23 cellular contexts compared by ENCODE assay signal in genomic region chr2:200318940-200319435, GRCh38. TPM values are rescaled to one million over a fixed set of nuclear protein-coding genes. Genes with fewer than 3 reads are reported as not detected.
DNase-seq lines count a peak whose midpoint lies in the region; ATAC-seq and TF ChIP-seq lines count a peak whose summit lies in the region.
"Had no signal": no experiment of that assay in that cellular context is flagged by ENCODE, and none has a peak within 500 bp of the region (broad histone marks: within the 10 kb centered on the region; RNA-seq: fewer than 3 reads in every experiment).

No MANE protein-coding gene starts in this region.

- H3K27ac ChIP-seq in PC-9, result peak overlapping the region; percentile 89
- H3K27ac ChIP-seq in epithelial cell of prostate, result peak overlapping the region; percentile 81
- H3K27ac ChIP-seq in SJCRH30, result no peak overlapping the region
- H3K27ac ChIP-seq: KMS-11 had no signal

- TF ChIP-seq CTCF in Calu3 (IDR thresholded peaks at IDR 0.05; ENCODE audit: unreplicated experiment) (no peak), PC-9 (conservative IDR thresholded peaks at IDR 0.05) (no peak), osteocyte (IDR thresholded peaks at IDR 0.05) (no peak)

- BruUV-seq in Calu3 (replicated peaks; lab: Mats Ljungman, UMichigan), result no TSS peak
- BruUV-seq in PC-9 (replicated peaks; lab: Mats Ljungman, UMichigan), result no TSS peak

- CTCF ChIA-PET in Calu3 (lab: Charles Lee) (interaction anchor here (0.7 to 1.4 kb wide), 6 partner anchors 16 to 1194 kb away, joined by 4 to 10 read pairs (median 4); no protein-coding TSS in a partner anchor), PC-9 (lab: Charles Lee) (no interaction called here)

- in situ Hi-C loops in G401 (cut with HindIII; ENCODE audit: low sequenced_read_pairs), result no loop called here

- H3K4me1 ChIP-seq in PC-9 (replicated peaks; ENCODE audit: insufficient read depth), result peaks cover 79% of the 10 kb centered on the region
- H3K4me1 ChIP-seq in SJCRH30, result peaks cover 46% of the 10 kb centered on the region
- H3K4me1 ChIP-seq: BE2C, uterus had no signal

- DNase-seq in Calu3 (no peak), PC-9 (no peak), epithelial cell of prostate (ENCODE audit: low read depth, low spot score) (no peak), osteocyte (ENCODE audit: extremely low spot score, unreplicated experiment) (no peak), G401 (ENCODE audit: low spot score) (no peak), SJCRH30 (no peak), SHP77 treated with DMSO at 0.1 percent for 48 hours (lab: John Stamatoyannopoulos, UW) (no peak)
- DNase-seq: activated CD4-positive, alpha-beta T cell treated with anti-CD3 and anti-CD28 coated beads, Interleukin-2, amount 50 U/mL, for 4 hours; activated CD4-positive, CD25-positive, alpha-beta regulatory T cell; activated CD8-positive, alpha-beta memory T cell treated with anti-CD3 and anti-CD28 coated beads, Interleukin-2, amount 50 U/mL, for 4 hours; aorta; BE2C; lower lobe of right lung; NCI-H69; stimulated activated CD4-positive, alpha-beta T cell treated with anti-CD3 and anti-CD28 coated beads, Interleukin-4, amount 100 ng/mL, for 1 hour; uterus had no signal

- H3K9me3 ChIP-seq in PC-9 (ENCODE audit: insufficient read depth, low read depth) (peaks cover 3% of the 10 kb centered on the region; the same call in 1 of the 2 replicates), SJCRH30 (replicated peaks) (no peaks in the 10 kb centered on the region; the same call in 1 of the 2 replicates)
- H3K9me3 ChIP-seq: BE2C, lower lobe of right lung, uterus had no signal

- no peak for ATAC-seq in GM21360 (IDR thresholded peaks at IDR 0.05; ENCODE audit: unreplicated experiment)
- ATAC-seq: lower lobe of right lung; Right ventricle myocardium inferior; stimulated activated memory B cell treated with anti-CD40 and anti-IgM and Interleukin-4, amounts not matched to agents 10 μg/mL and 1 μg/mL and 100 μg/mL, for 72 hours had no signal

- no peak overlapping the region for H2AFZ ChIP-seq in PC-9
- H2AFZ ChIP-seq: GM23248 had no signal

- H3K4me3 ChIP-seq in PC-9, result no peak overlapping the region
- no peak overlapping the region for H3K4me3 ChIP-seq in SJCRH30
- H3K4me3 ChIP-seq: lower lobe of right lung, uterus had no signal

- no peaks in the 10 kb centered on the region for H3K9me2 ChIP-seq in PC-9 (ENCODE audit: insufficient read depth)

- H3K36me3 ChIP-seq in PC-9 (ENCODE audit: low read depth) (0 out of 2 replicates have a peak, but pooled peaks cover 5% of the 10 kb centered on the region), SJCRH30 (peaks cover 60% of the 10 kb centered on the region)
- H3K36me3 ChIP-seq: BE2C, lower lobe of right lung, uterus had no signal

- H4K20me1 ChIP-seq in PC-9 (ENCODE audit: insufficient read depth), result no peaks in the 10 kb centered on the region

- H3K9me3 Mint-ChIP-seq in Calu3 (ENCODE audit: low read depth, unreplicated experiment) (no peaks in the 10 kb centered on the region), osteocyte (ENCODE audit: unreplicated experiment) (no peaks in the 10 kb centered on the region)
- H3K9me3 Mint-ChIP-seq: activated naive CD4-positive, alpha-beta T cell treated with anti-CD3 and anti-CD28 coated beads, Interleukin-2, amount 50 U/mL, for 24 hours; central memory CD8-positive, alpha-beta T cell; stimulated activated memory B cell treated with anti-CD40 and anti-IgM and Interleukin-4, amounts not matched to agents 10 μg/mL and 1 μg/mL and 100 μg/mL, for 72 hours had no signal

- H3K27me3 ChIP-seq in PC-9 (ENCODE audit: insufficient read depth, low read depth) (no peaks in the 10 kb centered on the region), SJCRH30 (no peaks in the 10 kb centered on the region)
- H3K27me3 ChIP-seq: BE2C, uterus had no signal

- H3K27ac Mint-ChIP-seq in Calu3 (ENCODE audit: unreplicated experiment) (peak overlapping the region; percentile 60), osteocyte (ENCODE audit: unreplicated experiment) (peak overlapping the region; percentile 83)
- H3K27ac Mint-ChIP-seq: activated naive CD4-positive, alpha-beta T cell treated with anti-CD3 and anti-CD28 coated beads, Interleukin-2, amount 50 U/mL, for 24 hours; stimulated activated memory B cell treated with anti-CD40 and anti-IgM and Interleukin-4, amounts not matched to agents 10 μg/mL and 1 μg/mL and 100 μg/mL, for 72 hours had no signal

- intact Hi-C loops in Calu3 (cut with micrococcal nuclease; ENCODE audit: unreplicated experiment), result no loop called here
- intact Hi-C loops in PC-9 (cut with micrococcal nuclease; ENCODE audit: unreplicated experiment), result no loop called here

- H3K36me3 Mint-ChIP-seq in Calu3 (ENCODE audit: insufficient read depth, unreplicated experiment) (peaks cover 17% of the 10 kb centered on the region), osteocyte (ENCODE audit: unreplicated experiment) (no peaks in the 10 kb centered on the region)
- H3K36me3 Mint-ChIP-seq: activated naive CD4-positive, alpha-beta T cell treated with anti-CD3 and anti-CD28 coated beads, Interleukin-2, amount 50 U/mL, for 24 hours; stimulated activated memory B cell treated with anti-CD40 and anti-IgM and Interleukin-4, amounts not matched to agents 10 μg/mL and 1 μg/mL and 100 μg/mL, for 72 hours had no signal

- H3K27me3 Mint-ChIP-seq in Calu3 (ENCODE audit: unreplicated experiment) (no peaks in the 10 kb centered on the region), osteocyte (ENCODE audit: unreplicated experiment) (no peaks in the 10 kb centered on the region)
- H3K27me3 Mint-ChIP-seq: activated naive CD4-positive, alpha-beta T cell treated with anti-CD3 and anti-CD28 coated beads, Interleukin-2, amount 50 U/mL, for 24 hours; central memory CD8-positive, alpha-beta T cell had no signal

- POLR2A ChIA-PET in PC-9 (lab: Charles Lee; ENCODE audit: unreplicated experiment), result interaction anchor here (0.5 kb wide), 1 partner anchor 10 kb away, joined by 4 read pairs; no protein-coding TSS in a partner anchor

- peak overlapping the region; percentile 36 for H3K4me3 Mint-ChIP-seq in Calu3 (ENCODE audit: low read depth, unreplicated experiment)
- no peak overlapping the region for H3K4me3 Mint-ChIP-seq in osteocyte (ENCODE audit: unreplicated experiment)
- H3K4me3 Mint-ChIP-seq: activated naive CD4-positive, alpha-beta T cell treated with anti-CD3 and anti-CD28 coated beads, Interleukin-2, amount 50 U/mL, for 24 hours; central memory CD8-positive, alpha-beta T cell; stimulated activated memory B cell treated with anti-CD40 and anti-IgM and Interleukin-4, amounts not matched to agents 10 μg/mL and 1 μg/mL and 100 μg/mL, for 72 hours had no signal

- H3K79me2 ChIP-seq in PC-9 (ENCODE audit: low read depth), result peaks cover 100% of the 10 kb centered on the region

- H3F3A ChIP-seq in PC-9 (ENCODE audit: insufficient read depth, low read depth), result peaks cover 31% of the 10 kb centered on the region

- peak overlapping the region; percentile 79 for H3K4me2 ChIP-seq in PC-9
- H3K4me2 ChIP-seq: KMS-11 had no signal

- H3K4me1 Mint-ChIP-seq in Calu3 (ENCODE audit: low read depth, unreplicated experiment), result peaks cover 84% of the 10 kb centered on the region
- H3K4me1 Mint-ChIP-seq in osteocyte (ENCODE audit: unreplicated experiment), result peaks cover 79% of the 10 kb centered on the region
- H3K4me1 Mint-ChIP-seq: activated naive CD4-positive, alpha-beta T cell treated with anti-CD3 and anti-CD28 coated beads, Interleukin-2, amount 50 U/mL, for 24 hours; central memory CD8-positive, alpha-beta T cell; stimulated activated memory B cell treated with anti-CD40 and anti-IgM and Interleukin-4, amounts not matched to agents 10 μg/mL and 1 μg/mL and 100 μg/mL, for 72 hours had no signal

RNA-seq across cellular contexts. Expression of gene SPATS2L, which starts 12.5 kb away (rescaled TPM):
- total RNA-seq in Calu3 (2022) (378 and 497 TPM in 2 replicates), PC-9 (2021) (189 and 199 TPM in 2 replicates), osteocyte (152 and 155 TPM in 2 replicates)
- total RNA-seq in G401 (2014; rRNA removed; shearing (Covaris generic)), result not detected in 2 replicates
- total RNA-seq in SJCRH30 (2014; rRNA removed; shearing (Covaris generic)), result 339 and 355 TPM in 2 replicates

Comparison
In these comparisons a context has a peak if more than half of its experiments do, and no peak if none do; other contexts are left out.
1. RNA of gene SPATS2L, which starts 12.5 kb away (total RNA-seq): 378 to 497 TPM in Calu3, 339 to 355 TPM in SJCRH30, 189 to 199 TPM in PC-9 and 152 to 155 TPM in osteocyte; not detected in G401; every median in the first group is over 100 times any median in the second.